Comparison of ENCODE assay signal across 8 cellular contexts in genomic region chr17:28950752-28951427, GRCh38. TPM values are rescaled to one million over a fixed set of nuclear protein-coding genes. Genes with fewer than 3 reads are reported as not detected.
DNase-seq lines count a peak whose midpoint lies in the region; ATAC-seq and TF ChIP-seq lines count a peak whose summit lies in the region.

No MANE protein-coding gene starts in this region.

- H3K27ac ChIP-seq in lower lobe of right lung = peak overlapping the region; percentile 90

- H3K4me3 ChIP-seq in AG04449 (ENCODE audit: low read depth, low read length) (peak overlapping the region; percentile 89), HFF-Myc (replicated peaks; ENCODE audit: low read depth, low read length) (peak overlapping the region; percentile 86), astrocyte of the cerebellum (ENCODE audit: low read depth, low read length) (peak overlapping the region; percentile 93), lower lobe of right lung (peak overlapping the region; percentile 86)

- no peaks in the 10 kb centered on the region for H3K36me3 ChIP-seq in lower lobe of right lung

- ATAC-seq in lower lobe of right lung (no peak), GM18870 (IDR thresholded peaks at IDR 0.05; ENCODE audit: unreplicated experiment) (no peak)

- CTCF ChIA-PET in AG04449 (lab: Yijun Ruan, JAX) = interaction anchor here (1.2 to 19.7 kb wide), 8 partner anchors 11 to 224 kb away, joined by 3 to 1065 read pairs (median 24); partner anchors contain the start of genes NEK8 and TLCD1

- in situ Hi-C loops in astrocyte of the cerebellum (cut with HindIII; ENCODE audit: low sequenced_read_pairs) = no loop called here

- intact Hi-C loops in lower lobe of right lung (cut with DNase I) = no loop called here

- no peaks in the 10 kb centered on the region for H3K9me3 ChIP-seq in lower lobe of right lung

- POLR2A ChIA-PET in AG04449 (lab: Yijun Ruan, JAX) = interaction anchor here (1.1 to 3.1 kb wide), 6 partner anchors 15 to 231 kb away, joined by 4 to 14 read pairs (median 8); partner anchors contain the start of genes NEK8, RPL23A and TLCD1

- peaks cover 37% of the 10 kb centered on the region for H3K4me1 ChIP-seq in lower lobe of right lung

- TF ChIP-seq CTCF in AG04449 (IDR thresholded peaks at IDR 0.05; ENCODE audit: insufficient read depth, low read length, missing control alignments) = no peak
- no peak for TF ChIP-seq CTCF in HFF-Myc (IDR thresholded peaks at IDR 0.05; ENCODE audit: low read depth, low read length, missing control alignments)
- TF ChIP-seq CTCF in astrocyte of the cerebellum (IDR thresholded peaks at IDR 0.05; ENCODE audit: low read depth, low read length, missing control alignments) = no peak
- TF ChIP-seq CTCF in lower lobe of right lung (IDR thresholded peaks at IDR 0.05) = no peak

- DNase-seq in AG04449 (ENCODE audit: low read depth, low spot score) (no peak), HFF-Myc (ENCODE audit: extremely low read depth, low read depth) (no peak), astrocyte of the cerebellum (ENCODE audit: low read depth) (no peak), lower lobe of right lung (no peak), ureter (ENCODE audit: low spot score) (peak; percentile 62), D341Med (ENCODE audit: low spot score) (no peak), ecto neural progenitor cell (ENCODE audit: low spot score) (no peak)

- no peaks in the 10 kb centered on the region for H3K27me3 ChIP-seq in lower lobe of right lung (ENCODE audit: low read depth)

RNA-seq across cellular contexts. Expression of gene PHF12, which starts 0.4 kb away (rescaled TPM):
- total RNA-seq in lower lobe of right lung (36.2 TPM), ureter (69.4 TPM)

RNA-seq across cellular contexts. Expression of gene DHRS13, which starts 48.0 kb away (rescaled TPM):
- total RNA-seq in lower lobe of right lung (10.6 TPM), ureter (27.3 TPM)

RNA-seq across cellular contexts. Expression of gene FLOT2, which starts 53.4 kb away (rescaled TPM):
- 170 TPM for total RNA-seq in lower lobe of right lung
- 255 TPM for total RNA-seq in ureter

RNA-seq across cellular contexts. Expression of gene SEZ6, which starts 54.9 kb away (rescaled TPM):
- not detected for total RNA-seq in lower lobe of right lung
- not detected for total RNA-seq in ureter
